ENCODE assay signal across 18 cellular contexts in genomic region chr2:232896700-232897385, GRCh38. TPM values are rescaled to one million over a fixed set of nuclear protein-coding genes. Genes with fewer than 3 reads are reported as not detected.
DNase-seq lines count a peak whose midpoint lies in the region; ATAC-seq and TF ChIP-seq lines count a peak whose summit lies in the region.
"Had no signal": no experiment of that assay in that cellular context is flagged by ENCODE, and none has a peak within 500 bp of the region (broad histone marks: within the 10 kb centered on the region; RNA-seq: fewer than 3 reads in every experiment).

No MANE protein-coding gene starts in this region.

- H3K27ac Mint-ChIP-seq in activated naive CD8-positive, alpha-beta T cell, result no peak overlapping the region
- H3K27ac Mint-ChIP-seq in activated naive CD8-positive, alpha-beta T cell treated with anti-CD3 and anti-CD28 coated beads, Interleukin-2, amount 50 U/mL, for 24 hours, result no peak overlapping the region
- H3K27ac Mint-ChIP-seq in naive thymus-derived CD4-positive, alpha-beta T cell, result no peak overlapping the region
- H3K27ac Mint-ChIP-seq: B cell, CD14-positive monocyte, GM23338 had no signal

- no peaks in the 10 kb centered on the region for H3K36me3 ChIP-seq in RWPE2 (ENCODE audit: low read depth)
- no peaks in the 10 kb centered on the region for H3K36me3 ChIP-seq in naive thymus-derived CD4-positive, alpha-beta T cell (ENCODE audit: control insufficient read depth in 2 of 3, insufficient read depth in 3 of 3, low read length in 3 of 3)
- H3K36me3 ChIP-seq in tibial artery, result no peaks in the 10 kb centered on the region

- peaks cover 11% of the 10 kb centered on the region for H3K4me1 Mint-ChIP-seq in activated naive CD8-positive, alpha-beta T cell (ENCODE audit: low read depth)
- H3K4me1 Mint-ChIP-seq in activated naive CD8-positive, alpha-beta T cell treated with anti-CD3 and anti-CD28 coated beads, Interleukin-2, amount 50 U/mL, for 24 hours, result peaks cover 6% of the 10 kb centered on the region
- peaks cover 0 to 1% (median 0%) of the 10 kb centered on the region in 7 donors for H3K4me1 Mint-ChIP-seq in naive thymus-derived CD4-positive, alpha-beta T cell
- H3K4me1 Mint-ChIP-seq: B cell had no signal

- peak overlapping the region; percentile 12 for H3K4me3 Mint-ChIP-seq in activated naive CD8-positive, alpha-beta T cell
- no peak overlapping the region for H3K4me3 Mint-ChIP-seq in activated naive CD8-positive, alpha-beta T cell treated with anti-CD3 and anti-CD28 coated beads, Interleukin-2, amount 50 U/mL, for 24 hours
- no peak overlapping the region for H3K4me3 Mint-ChIP-seq in naive thymus-derived CD4-positive, alpha-beta T cell
- H3K4me3 Mint-ChIP-seq: B cell, CD14-positive monocyte, GM23338 had no signal

- H3K9me3 ChIP-seq in RWPE2 (ENCODE audit: severe bottlenecking) (no peaks in the 10 kb centered on the region), tibial artery (no peaks in the 10 kb centered on the region)
- H3K9me3 ChIP-seq in naive thymus-derived CD4-positive, alpha-beta T cell (ENCODE audit: control insufficient read depth in 2 of 3, low read length in 3 of 3), result no peaks in the 10 kb centered on the region
- H3K9me3 ChIP-seq: A549 had no signal

- no peaks in the 10 kb centered on the region for H3K9me3 Mint-ChIP-seq in activated naive CD8-positive, alpha-beta T cell (ENCODE audit: low read depth)
- H3K9me3 Mint-ChIP-seq in activated naive CD8-positive, alpha-beta T cell treated with anti-CD3 and anti-CD28 coated beads, Interleukin-2, amount 50 U/mL, for 24 hours, result no peaks in the 10 kb centered on the region
- H3K9me3 Mint-ChIP-seq in naive thymus-derived CD4-positive, alpha-beta T cell, result no peaks in the 10 kb centered on the region
- H3K9me3 Mint-ChIP-seq: CD14-positive monocyte, GM23338 had no signal

- TF ChIP-seq CTCF in RWPE2 (IDR thresholded peaks at IDR 0.05; ENCODE audit: poor library complexity, severe bottlenecking) (no peak), tibial artery (IDR thresholded peaks at IDR 0.05) (no peak), GM13977 (IDR thresholded peaks at IDR 0.05; ENCODE audit: extremely low read depth, insufficient read depth, missing control alignments) (no peak)

- no peak for DNase-seq in activated naive CD8-positive, alpha-beta T cell treated with anti-CD3 and anti-CD28 coated beads, Interleukin-2, amount 50 U/mL, for 24 hours
- DNase-seq in RWPE2 (ENCODE audit: low spot score), result peak; percentile 44
- DNase-seq in naive thymus-derived CD4-positive, alpha-beta T cell, result no peak
- DNase-seq in tibial artery, result peak; percentile 15 to 21
- no peak for DNase-seq in mesenteric fat pad (ENCODE audit: low spot score)
- no peak for DNase-seq in GM13977 (ENCODE audit: low spot score)
- DNase-seq: HCEC 1CT, KBM-7, MM.1S, NCI-H1048, NCI-H1417 treated with DMSO at 0.1 percent for 48 hours, NCI-H187, NCI-H446 had no signal

- no peaks in the 10 kb centered on the region for H3K36me3 Mint-ChIP-seq in activated naive CD8-positive, alpha-beta T cell
- H3K36me3 Mint-ChIP-seq in activated naive CD8-positive, alpha-beta T cell treated with anti-CD3 and anti-CD28 coated beads, Interleukin-2, amount 50 U/mL, for 24 hours (ENCODE audit: low read depth), result no peaks in the 10 kb centered on the region
- H3K36me3 Mint-ChIP-seq in naive thymus-derived CD4-positive, alpha-beta T cell, result no peaks in the 10 kb centered on the region
- H3K36me3 Mint-ChIP-seq: CD14-positive monocyte had no signal

- ATAC-seq in activated naive CD8-positive, alpha-beta T cell treated with anti-CD3 and anti-CD28 coated beads, Interleukin-2, amount 50 U/mL, for 24 hours, result no peak
- no peak for ATAC-seq in RWPE2 (ENCODE audit: low read depth)
- peak; percentile 39 for ATAC-seq in naive thymus-derived CD4-positive, alpha-beta T cell
- ATAC-seq: A549, GM23338 had no signal

- H3K27ac ChIP-seq in RWPE2 (ENCODE audit: poor library complexity, severe bottlenecking) (no peak overlapping the region), tibial artery (no peak overlapping the region)
- H3K27ac ChIP-seq in naive thymus-derived CD4-positive, alpha-beta T cell (ENCODE audit: low read depth, low read length), result no peak overlapping the region

- no peak overlapping the region for H3K4me3 ChIP-seq in RWPE2 (ENCODE audit: severe bottlenecking)
- no peak overlapping the region for H3K4me3 ChIP-seq in naive thymus-derived CD4-positive, alpha-beta T cell (ENCODE audit: low read length)
- no peak overlapping the region for H3K4me3 ChIP-seq in tibial artery
- H3K4me3 ChIP-seq: A549, GM23338 had no signal

- peaks cover 6% of the 10 kb centered on the region for H3K4me1 ChIP-seq in RWPE2 (ENCODE audit: insufficient read depth, poor library complexity, severe bottlenecking)
- H3K4me1 ChIP-seq in naive thymus-derived CD4-positive, alpha-beta T cell (ENCODE audit: control insufficient read depth in 2 of 2, insufficient read depth in 2 of 2, low read length in 2 of 2), result no peaks in the 10 kb centered on the region
- no peaks in the 10 kb centered on the region for H3K4me1 ChIP-seq in tibial artery

- CTCF ChIA-PET in naive thymus-derived CD4-positive, alpha-beta T cell (lab: Charles Lee), result no interaction called here

- POLR2A ChIA-PET in naive thymus-derived CD4-positive, alpha-beta T cell (lab: Charles Lee), result interaction anchor here (0.6 kb wide), 1 partner anchor 163 kb away, joined by 3 read pairs; the partner anchor contains the start of gene INPP5D

- H3K27me3 ChIP-seq in RWPE2 (ENCODE audit: insufficient read depth, poor library complexity, severe bottlenecking) (no peaks in the 10 kb centered on the region), tibial artery (peaks cover 0 to 15% of the 10 kb centered on the region in 2 donors)
- no peaks in the 10 kb centered on the region for H3K27me3 ChIP-seq in naive thymus-derived CD4-positive, alpha-beta T cell (ENCODE audit: control insufficient read depth in 2 of 2, insufficient read depth in 2 of 2, low read length in 2 of 2)

- peaks cover 6% of the 10 kb centered on the region for H3K27me3 Mint-ChIP-seq in activated naive CD8-positive, alpha-beta T cell
- peaks cover 9% of the 10 kb centered on the region for H3K27me3 Mint-ChIP-seq in activated naive CD8-positive, alpha-beta T cell treated with anti-CD3 and anti-CD28 coated beads, Interleukin-2, amount 50 U/mL, for 24 hours
- H3K27me3 Mint-ChIP-seq in naive thymus-derived CD4-positive, alpha-beta T cell, result peaks cover 0 to 13% (median 9%) of the 10 kb centered on the region in 5 donors

- intact Hi-C loops in naive thymus-derived CD4-positive, alpha-beta T cell (cut with micrococcal nuclease), result no loop called here
- intact Hi-C loops in tibial artery (cut with DNase I; ENCODE audit: low total_unique reads), result no loop called here

- in situ Hi-C loops in GM13977 (cut with MboI; ENCODE audit: low pct_unique_long_range_greater_than_20kb, low sequenced_read_pairs, unreplicated experiment), result no loop called here

RNA-seq across cellular contexts. Expression of gene SNORC, which starts 26.8 kb away (rescaled TPM):
- 1 to 10 TPM; 1.2 to 3.6 (median 1.6) TPM for total RNA-seq in naive thymus-derived CD4-positive, alpha-beta T cell
- polyA plus RNA-seq in naive thymus-derived CD4-positive, alpha-beta T cell, result not detected
- total RNA-seq in mesenteric fat pad, result 0.64 TPM
- polyA plus RNA-seq: CD14-positive monocyte had no signal

Comparison
In these comparisons a context has a peak if more than half of its experiments do, and no peak if none do; other contexts are left out.
1. DNase-seq: peak in RWPE2 (single experiment) and tibial artery (2 of 2); none in activated naive CD8-positive, alpha-beta T cell treated with anti-CD3 and anti-CD28 coated beads, Interleukin-2, amount 50 U/mL, for 24 hours (single experiment), naive thymus-derived CD4-positive, alpha-beta T cell (0 of 9), mesenteric fat pad (single experiment) and GM13977 (single experiment).